10 cellular contexts compared by ENCODE assay signal in the genomic region with DNA sequence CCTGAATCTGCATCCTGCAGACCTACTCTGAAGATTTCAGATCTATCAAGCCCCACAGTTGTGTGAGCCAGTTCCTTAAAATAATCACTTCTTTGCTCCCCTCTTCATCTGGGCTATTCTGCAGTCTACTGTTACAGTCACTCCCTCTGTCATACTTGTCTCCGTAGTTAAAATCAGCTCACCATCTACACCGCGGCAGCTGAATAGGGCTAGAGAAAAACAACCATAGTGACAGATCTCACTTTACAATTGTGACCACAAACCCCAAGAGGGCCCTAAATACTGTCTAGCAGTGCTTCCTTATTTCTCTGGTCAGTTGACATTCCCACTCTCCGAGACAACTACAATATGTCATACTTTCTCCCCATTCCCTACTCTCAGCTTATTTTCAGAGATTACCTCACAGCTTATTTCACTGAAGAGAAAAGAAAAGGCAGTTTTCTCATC. TPM values are rescaled to one million over a fixed set of nuclear protein-coding genes. Genes with fewer than 3 reads are reported as not detected.
A peak's percentile ranks its signal among the peaks of the same experiment; 100 is the strongest.
DNase-seq lines count a peak whose midpoint lies in the region; ATAC-seq, FAIRE-seq and TF ChIP-seq lines count a peak whose summit lies in the region.
"Had no signal": no experiment of that assay in that cellular context is flagged by ENCODE, and none has a peak within 500 bp of the region (broad histone marks: within the 10 kb centered on the region; RNA-seq: fewer than 3 reads in every experiment).

No MANE protein-coding gene starts in this region.

- H3K79me1 ChIP-seq in H9 (ENCODE audit: insufficient read depth, low read depth, low read length, poor library complexity, severe bottlenecking) = peaks cover 6% of the 10 kb centered on the region

- no peaks in the 10 kb centered on the region for H3K27me3 Mint-ChIP-seq in H9 (ENCODE audit: low read depth)
- H3K27me3 Mint-ChIP-seq: activated naive CD4-positive, alpha-beta T cell treated with anti-CD3 and anti-CD28 coated beads, Interleukin-2, amount 50 U/mL, for 24 hours had no signal

- H2BK120ac ChIP-seq in H9 (ENCODE audit: low read depth, low read length, poor library complexity, severe bottlenecking) = no peak overlapping the region

- DNase-seq in GM12892 (ENCODE audit: insufficient read length) (no peak), MV-4-11 (lab: John Stamatoyannopoulos, UW) (peak; percentile 92), right cardiac atrium (no peak), H9 (no peak), lower leg skin (ENCODE audit: low spot score in 2 of 2) (no peak), NCI-H2081 treated with DMSO at 0.1 percent for 48 hours (lab: John Stamatoyannopoulos, UW) (no peak), esophagus squamous epithelium (lab: John Stamatoyannopoulos, UW) (no peak)

- H3K36me3 ChIP-seq in esophagus squamous epithelium = peaks cover 0 to 2% (median 0%) of the 10 kb centered on the region in 3 donors

- FAIRE-seq in GM12892 (lab: Jason Lieb, UNC) = peak; percentile 33

- no peak overlapping the region for H3K4me3 ChIP-seq in right cardiac atrium (ENCODE audit: low read length)
- H3K4me3 ChIP-seq in lower leg skin (ENCODE audit: low read depth, poor library complexity, severe bottlenecking) = no peak overlapping the region
- H3K4me3 ChIP-seq in esophagus squamous epithelium = no peak overlapping the region

- H3K79me2 ChIP-seq in H9 (ENCODE audit: insufficient read depth, low read length) = peaks cover 9% of the 10 kb centered on the region; the same call in 1 of the 2 replicates

- no peak overlapping the region for H2BK20ac ChIP-seq in H9 (ENCODE audit: low read depth, low read length, poor library complexity, severe bottlenecking)

- H3K4me1 ChIP-seq in right cardiac atrium (ENCODE audit: control insufficient read depth, insufficient read depth, low read length) (peaks cover 10% of the 10 kb centered on the region), H9 (ENCODE audit: insufficient read depth, low read length) (no peaks in the 10 kb centered on the region), esophagus squamous epithelium (peaks cover 0 to 8% (median 3%) of the 10 kb centered on the region in 3 donors)

- H3K27ac ChIP-seq in right cardiac atrium (ENCODE audit: low read length) = no peak overlapping the region
- H3K27ac ChIP-seq in H9 (ENCODE audit: insufficient read length, low read depth, low read length) = no peak overlapping the region
- H3K27ac ChIP-seq in esophagus squamous epithelium = no peak overlapping the region

- H2BK15ac ChIP-seq in H9 (ENCODE audit: low read depth, low read length) = no peak overlapping the region

- H3K14ac ChIP-seq in H9 (ENCODE audit: insufficient read depth, low read length) = no peak overlapping the region

- peaks cover 3 to 12% (median 11%) of the 10 kb centered on the region in 3 experiments; a peak in 6 of 7 replicates for H3K36me3 Mint-ChIP-seq in H9 (ENCODE audit: insufficient read depth in 1 of 3, low read depth in 3 of 3)

- H3K9me3 Mint-ChIP-seq in H9 = peaks cover 0 to 2% of the 10 kb centered on the region in 2 experiments; a peak in 2 of 5 replicates
- H3K9me3 Mint-ChIP-seq: activated naive CD4-positive, alpha-beta T cell treated with anti-CD3 and anti-CD28 coated beads, Interleukin-2, amount 50 U/mL, for 24 hours; neural crest cell had no signal

- H3K56ac ChIP-seq in H9 (ENCODE audit: insufficient read length, low read depth, low read length) = no peak overlapping the region

- no peak overlapping the region for H4K8ac ChIP-seq in H9 (replicated peaks; ENCODE audit: insufficient read length, low read depth, low read length)

- no peaks in the 10 kb centered on the region for H3K23me2 ChIP-seq in H9 (ENCODE audit: insufficient read length, low read depth, low read length, poor library complexity, severe bottlenecking)

- no peak overlapping the region for H3T11ph ChIP-seq in H9 (ENCODE audit: low read length)

- H3K4me2 ChIP-seq in H9 (ENCODE audit: insufficient read depth, insufficient read length, low read length) = no peak overlapping the region

- H2BK5ac ChIP-seq in H9 (ENCODE audit: insufficient read length, low read length) = no peak overlapping the region

- TF ChIP-seq POLR2A in GM12892 (IDR thresholded peaks at IDR 0.05; ENCODE audit: low read depth, low read length) = no peak
- TF ChIP-seq POLR2A in lower leg skin (IDR thresholded peaks at IDR 0.05) = no peak
- TF ChIP-seq POLR2A in esophagus squamous epithelium (IDR thresholded peaks at IDR 0.05) = no peak

- no peak overlapping the region for H3K4ac ChIP-seq in H9 (ENCODE audit: low read depth, low read length)

- intact Hi-C loops in right cardiac atrium (cut with DNase I) (no loop called here), lower leg skin (cut with DNase I; ENCODE audit: low total_unique reads) (no loop called here), esophagus squamous epithelium (cut with DNase I) (no loop called here)

- H3K4me1 Mint-ChIP-seq in H9 = peaks cover 3 to 4% of the 10 kb centered on the region in 2 experiments; a peak in 3 of 4 replicates
- H3K4me1 Mint-ChIP-seq: neural crest cell had no signal

- no peak overlapping the region for H3K9ac ChIP-seq in H9 (ENCODE audit: extremely low read depth, insufficient read length, low read length)

- H2BK12ac ChIP-seq in H9 (ENCODE audit: insufficient read length, low read depth, low read length) = no peak overlapping the region

- H3K18ac ChIP-seq in H9 (ENCODE audit: insufficient read length, low read depth, low read length) = no peak overlapping the region

- no peaks in the 10 kb centered on the region for H3K9me3 ChIP-seq in right cardiac atrium (ENCODE audit: control insufficient read depth, low read length)
- no peaks in the 10 kb centered on the region for H3K9me3 ChIP-seq in H9 (ENCODE audit: control insufficient read depth, low read depth, low read length)
- no peaks in the 10 kb centered on the region for H3K9me3 ChIP-seq in esophagus squamous epithelium

- H2AFZ ChIP-seq in H9 (ENCODE audit: low read length) = no peak overlapping the region

- H3K27me3 ChIP-seq in right cardiac atrium (ENCODE audit: control insufficient read depth, insufficient read depth) (no peaks in the 10 kb centered on the region), H9 (ENCODE audit: insufficient read depth, low read length) (no peaks in the 10 kb centered on the region), esophagus squamous epithelium (no peaks in the 10 kb centered on the region)

- no peak overlapping the region for H3K27ac Mint-ChIP-seq in H9
- H3K27ac Mint-ChIP-seq: activated naive CD4-positive, alpha-beta T cell treated with anti-CD3 and anti-CD28 coated beads, Interleukin-2, amount 50 U/mL, for 24 hours had no signal

- 32% methylated on average over 4 of the region's 4 CpGs for WGBS in right cardiac atrium
- no CpG with 5 or more reads among the region's 4 CpGs for WGBS in H9 (ENCODE audit: extremely low coverage, insufficient read length, low lambda C conversion rate)
- 47 to 58% methylated on average over 4 of the region's 4 CpGs for WGBS in lower leg skin, 2 donors
- WGBS in esophagus squamous epithelium, 2 donors = 52 to 84% methylated on average over 4 of the region's 4 CpGs

- ATAC-seq in GM21717 (IDR thresholded peaks at IDR 0.05; ENCODE audit: unreplicated experiment) (peak; percentile 84), right cardiac atrium (peak; percentile 44 to 52)

- H4K91ac ChIP-seq in H9 (ENCODE audit: insufficient read length, low read depth, low read length) = no peak overlapping the region

- TF ChIP-seq CTCF in H9 (conservative IDR thresholded peaks at IDR 0.05) = no peak
- TF ChIP-seq CTCF in lower leg skin (IDR thresholded peaks at IDR 0.05) = no peak
- TF ChIP-seq CTCF in esophagus squamous epithelium (IDR thresholded peaks at IDR 0.05) = no peak

- H2AK5ac ChIP-seq in H9 (ENCODE audit: insufficient read length, low read length) = no peak overlapping the region

- no peaks in the 10 kb centered on the region for H4K20me1 ChIP-seq in H9 (ENCODE audit: control insufficient read depth, insufficient read depth, insufficient read length)

- H3K23ac ChIP-seq in H9 (ENCODE audit: insufficient read length, low read depth, low read length) = no peak overlapping the region

- no peak overlapping the region for H4K5ac ChIP-seq in H9 (ENCODE audit: insufficient read length, low read depth, low read length)

- no peak overlapping the region for H3K4me3 Mint-ChIP-seq in H9
- H3K4me3 Mint-ChIP-seq: activated naive CD4-positive, alpha-beta T cell treated with anti-CD3 and anti-CD28 coated beads, Interleukin-2, amount 50 U/mL, for 24 hours; neural crest cell had no signal

RNA-seq across cellular contexts. Expression of a gene that starts 12.9 kb away (rescaled TPM):
- polyA plus RNA-seq in GM12892 (2012; ENCODE audit: missing spikeins) = 9.4 TPM
- total RNA-seq in right cardiac atrium (10 to 100 TPM; 23.7 to 27.0 (median 24.6) TPM), H9 (2021) (88.3 and 89.9 TPM in 2 replicates), lower leg skin (10 to 100 TPM; 25.2 to 30.2 (median 29.9) TPM), esophagus squamous epithelium (10 to 100 TPM; 18.8 to 32.0 (median 30.4) TPM)
- polyA plus RNA-seq in right cardiac atrium = 12.1 TPM
